28 cellular contexts compared by ENCODE assay signal in the genomic region with DNA sequence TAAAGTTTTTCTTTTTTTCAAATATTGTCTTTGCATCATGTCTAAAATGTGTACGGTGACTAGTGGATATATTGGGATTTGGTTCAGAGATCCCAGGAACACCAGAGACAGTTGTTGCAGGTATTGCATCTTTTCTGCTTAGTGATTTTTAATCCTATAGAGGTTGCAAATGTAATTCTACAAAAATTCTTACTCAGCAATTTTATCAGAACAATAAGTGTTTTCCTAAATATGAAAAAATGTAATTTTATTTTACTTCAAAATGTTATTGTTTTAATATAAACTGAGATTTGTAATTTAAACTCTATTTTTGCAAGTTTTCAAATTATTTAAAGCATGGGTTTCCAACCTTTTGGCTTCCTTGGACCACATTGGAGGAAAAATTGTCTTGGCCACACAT.
"Had no signal": no experiment of that assay in that cellular context is flagged by ENCODE, and none has a peak within 500 bp of the region (broad histone marks: within the 10 kb centered on the region; RNA-seq: fewer than 3 reads in every experiment).

No MANE protein-coding gene starts in this region.

- H3K4me1 ChIP-seq: colonic mucosa, esophagus muscularis mucosa, esophagus squamous epithelium, foreskin keratinocyte, gastrocnemius medialis, gastroesophageal sphincter, heart left ventricle, heart right ventricle had no signal

- H3K36me3 ChIP-seq: colonic mucosa had no signal

- H3K27me3 ChIP-seq: colonic mucosa, dorsolateral prefrontal cortex, esophagus muscularis mucosa, esophagus squamous epithelium, foreskin keratinocyte, gastrocnemius medialis, gastroesophageal sphincter, heart left ventricle, heart right ventricle had no signal

- H3K9me3 ChIP-seq: colonic mucosa had no signal

- ATAC-seq: effector memory CD8-positive, alpha-beta T cell; esophagus mucosa; foreskin keratinocyte; gastrocnemius medialis; gastroesophageal sphincter; heart left ventricle; heart right ventricle had no signal

- H3K27ac ChIP-seq: colonic mucosa, coronary artery, dorsolateral prefrontal cortex, epithelial cell of prostate, esophagus muscularis mucosa, esophagus squamous epithelium, foreskin keratinocyte, gastrocnemius medialis, gastroesophageal sphincter, heart left ventricle, heart right ventricle had no signal

- H3K4me3 ChIP-seq: colonic mucosa, coronary artery, dorsolateral prefrontal cortex, esophagus muscularis mucosa, esophagus squamous epithelium, gastrocnemius medialis, gastroesophageal sphincter, heart left ventricle, heart right ventricle had no signal

- FAIRE-seq: colon, endometrium, endothelial cell of umbilical vein, frontal cortex had no signal

- DNase-seq: colonic mucosa; cortex of kidney; dermis blood vessel endothelial cell; dorsolateral prefrontal cortex; effector CD4-positive, alpha-beta T cell; effector CD8-positive, alpha-beta T cell; effector memory CD4-positive, alpha-beta T cell; effector memory CD8-positive, alpha-beta T cell; endodermal cell; erythroblast; esophagus squamous epithelium; foreskin fibroblast; foreskin keratinocyte; foreskin melanocyte; gastrocnemius medialis; glutamatergic neuron; head of caudate nucleus; heart left ventricle; heart right ventricle had no signal
